In the genomic region with DNA sequence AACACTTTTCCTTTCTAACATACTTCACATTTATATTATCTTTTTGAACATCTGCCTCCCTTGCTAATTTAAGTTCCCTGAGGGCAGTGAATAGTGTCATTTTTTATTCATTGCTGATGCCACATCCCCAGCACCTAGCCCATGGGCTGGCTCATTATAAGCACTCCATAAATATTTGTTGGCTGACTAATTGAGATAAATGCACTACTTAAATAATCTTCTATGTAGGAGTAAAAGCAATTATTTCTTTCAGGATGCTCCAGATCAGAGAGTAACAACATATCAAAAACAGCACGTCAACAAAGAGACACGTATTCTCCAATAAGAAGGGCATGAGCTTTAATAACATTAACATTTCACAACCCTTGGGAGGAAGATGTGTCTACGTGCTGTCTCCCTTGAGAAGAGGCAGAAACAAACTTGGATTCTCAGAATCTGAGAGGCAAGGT, we compare ENCODE assay signal across 20 cellular contexts.
DNase-seq lines count a peak whose midpoint lies in the region; ATAC-seq and TF ChIP-seq lines count a peak whose summit lies in the region.
"Had no signal": no experiment of that assay in that cellular context is flagged by ENCODE, and none has a peak within 500 bp of the region (broad histone marks: within the 10 kb centered on the region; RNA-seq: fewer than 3 reads in every experiment).

No MANE protein-coding gene starts in this region.

- peaks cover 48 to 96% of the 10 kb centered on the region in 2 donors for H3K4me1 ChIP-seq in thoracic aorta (ENCODE audit: control insufficient read depth in 1 of 2, low read depth in 2 of 2)

- TF ChIP-seq CTCF in fibroblast of villous mesenchyme (IDR thresholded peaks at IDR 0.05; ENCODE audit: insufficient read depth, low read depth, low read length) = no peak
- TF ChIP-seq CTCF in thoracic aorta (IDR thresholded peaks at IDR 0.05) = no peak
- TF ChIP-seq CTCF in WERI-Rb-1 (IDR thresholded peaks at IDR 0.05; ENCODE audit: low read depth, low read length) = no peak

- H3K4me3 ChIP-seq in fibroblast of villous mesenchyme (ENCODE audit: low read depth, low read length) = no peak overlapping the region
- H3K4me3 ChIP-seq in thoracic aorta = no peak overlapping the region
- no peak overlapping the region for H3K4me3 ChIP-seq in WERI-Rb-1 (ENCODE audit: low read depth, low read length)
- H3K4me3 ChIP-seq: GM23338 had no signal

- H3K9me3 ChIP-seq in thoracic aorta (no peaks in the 10 kb centered on the region), WERI-Rb-1 (ENCODE audit: severe bottlenecking) (no peaks in the 10 kb centered on the region)

- H3K27ac ChIP-seq in thoracic aorta = peak overlapping the region; percentile 56 to 62
- no peak overlapping the region for H3K27ac ChIP-seq in WERI-Rb-1
- H3K27ac ChIP-seq: KMS-11 had no signal

- H3K36me3 ChIP-seq in thoracic aorta (no peaks in the 10 kb centered on the region), WERI-Rb-1 (no peaks in the 10 kb centered on the region)

- DNase-seq in EH (ENCODE audit: low read depth) (peak; percentile 54), RPMI7951 (ENCODE audit: low read depth) (peak; percentile 4), fibroblast of villous mesenchyme (ENCODE audit: low read depth) (peak; percentile 26), thoracic aorta (ENCODE audit: low spot score) (no peak), NCI-H2107 treated with DMSO at 0.1 percent for 48 hours (lab: John Stamatoyannopoulos, UW; ENCODE audit: unreplicated experiment) (no peak), WERI-Rb-1 (no peak)
- DNase-seq: CD4-positive, alpha-beta T cell; COR-L47; DMS79; HCEC 1CT; IMR-90; NCI-H1694; NCI-H2081; NCI-H2171 treated with DMSO at 0.1 percent for 48 hours; NCI-H446; NCI-H526 treated with DMSO at 0.1 percent for 48 hours; Right ventricle myocardium superior had no signal

- ATAC-seq in thoracic aorta (ENCODE audit: insufficient number of reproducible peaks, low FRiP score, low read depth) (no peak), HG02623 (IDR thresholded peaks at IDR 0.05; ENCODE audit: unreplicated experiment) (no peak)
- ATAC-seq: GM23338 had no signal

- no peaks in the 10 kb centered on the region for H3K27me3 ChIP-seq in thoracic aorta (replicated peaks; ENCODE audit: insufficient read depth)
- H3K27me3 ChIP-seq in WERI-Rb-1 (ENCODE audit: insufficient read depth, low read depth, severe bottlenecking) = no peaks in the 10 kb centered on the region

Comparison
In these comparisons a context has a peak if more than half of its experiments do, and no peak if none do; other contexts are left out.
1. DNase-seq: peak in EH (single experiment), RPMI7951 (single experiment) and fibroblast of villous mesenchyme (single experiment); none in thoracic aorta (single experiment), NCI-H2107 treated with DMSO at 0.1 percent for 48 hours (single experiment) and WERI-Rb-1 (single experiment).